In the genomic region with DNA sequence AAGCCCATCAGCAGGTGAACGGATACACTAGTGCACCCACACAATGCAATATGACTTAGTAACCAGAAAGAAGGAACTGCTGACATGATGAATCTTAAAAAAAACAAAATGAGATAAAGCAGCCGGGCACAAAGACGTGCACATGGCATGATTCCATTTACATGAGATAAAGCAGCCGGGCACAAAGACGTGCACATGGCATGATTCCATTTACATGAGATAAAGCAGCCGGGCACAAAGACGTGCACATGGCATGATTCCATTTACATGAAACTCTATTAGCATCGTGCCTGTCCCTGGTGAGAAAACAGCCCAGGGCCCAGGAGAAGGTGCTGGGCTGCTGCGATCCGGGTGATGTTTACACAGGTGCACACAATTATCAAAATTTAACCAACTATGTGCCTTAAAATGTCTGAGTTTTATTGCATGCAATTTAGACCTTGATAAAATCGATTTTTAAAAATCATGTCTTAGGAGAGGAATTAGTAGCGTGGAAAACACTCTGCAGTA, we compare ENCODE assay signal across 1 cellular context.
TF ChIP-seq lines count a peak whose summit lies in the region.

No MANE protein-coding gene starts in this region.

TF ChIP-seq in SK-N-SH, 30 proteins besides CTCF, POLR2A, EP300 and RAD21 (continued from another document):
- peak; percentile 75; the same call in 1 of the 2 replicates for TF ChIP-seq SIN3A (IDR thresholded peaks at IDR 0.05; ENCODE audit: borderline replicate concordance, low read depth, low read length)
- TF ChIP-seq CHD2 (IDR thresholded peaks at IDR 0.05; ENCODE audit: low read length, partially characterized antibody): peak; percentile 87
- TF ChIP-seq, protein P1, sequence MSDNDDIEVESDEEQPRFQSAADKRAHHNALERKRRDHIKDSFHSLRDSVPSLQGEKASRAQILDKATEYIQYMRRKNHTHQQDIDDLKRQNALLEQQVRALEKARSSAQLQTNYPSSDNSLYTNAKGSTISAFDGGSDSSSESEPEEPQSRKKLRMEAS (IDR thresholded peaks at IDR 0.05; ENCODE audit: low read depth): peak; percentile 48; the same call in 1 of the 2 replicates
